Comparison of ENCODE assay signal across 16 cellular contexts in genomic region chr16:27291106-27291505, GRCh38.
"Had no signal": no experiment of that assay in that cellular context is flagged by ENCODE, and none has a peak within 500 bp of the region (broad histone marks: within the 10 kb centered on the region; RNA-seq: fewer than 3 reads in every experiment).

No MANE protein-coding gene starts in this region.

- DNase-seq: activated naive CD4-positive, alpha-beta T cell treated with Interleukin-2 at 50 U/mL for 16 hours; body of pancreas; central memory CD4-positive, alpha-beta T cell; colonic mucosa; esophagus squamous epithelium; foreskin keratinocyte; immature natural killer cell; lower lobe of right lung; pancreas; SHP77 treated with DMSO at 0.1 percent for 48 hours; stimulated activated CD4-positive, alpha-beta T cell treated with anti-CD3 and anti-CD28 coated beads, Interleukin-1b, Interleukin-23, amount 100 ng/mL, for 48 hours; T-helper 17 cell; thyroid gland had no signal

- H3K36me3 ChIP-seq: colonic mucosa, esophagus squamous epithelium, lower lobe of right lung, pancreas, thyroid gland, uterus had no signal

- H3K4me1 Mint-ChIP-seq: mesothelial cell of epicardium had no signal

- H3K27ac ChIP-seq: body of pancreas, colonic mucosa, foreskin keratinocyte, lower lobe of right lung, pancreas, thyroid gland, uterus had no signal

- H3K4me3 ChIP-seq: body of pancreas, colonic mucosa, esophagus squamous epithelium, lower lobe of right lung, pancreas, thyroid gland, uterus had no signal

- H3K4me3 Mint-ChIP-seq: immature natural killer cell, mesothelial cell of epicardium, T-helper 17 cell had no signal

- H3K9me3 Mint-ChIP-seq: immature natural killer cell had no signal

- H3K27me3 Mint-ChIP-seq: T-helper 17 cell had no signal

- H3K27ac Mint-ChIP-seq: mesothelial cell of epicardium, T-helper 17 cell had no signal

- H3K27me3 ChIP-seq: body of pancreas, colonic mucosa, esophagus squamous epithelium, foreskin keratinocyte, pancreas, thyroid gland, uterus had no signal

- H3K4me1 ChIP-seq: body of pancreas, colonic mucosa, lower lobe of right lung, pancreas, uterus had no signal

- H3K9me3 ChIP-seq: body of pancreas, colonic mucosa, esophagus squamous epithelium, lower lobe of right lung, pancreas, thyroid gland, uterus had no signal

- ATAC-seq: body of pancreas, foreskin keratinocyte, lower lobe of right lung, pancreas, T-helper 17 cell had no signal

- FAIRE-seq: endometrium, pancreas had no signal
